8 cellular contexts compared by ENCODE assay signal in the genomic region with DNA sequence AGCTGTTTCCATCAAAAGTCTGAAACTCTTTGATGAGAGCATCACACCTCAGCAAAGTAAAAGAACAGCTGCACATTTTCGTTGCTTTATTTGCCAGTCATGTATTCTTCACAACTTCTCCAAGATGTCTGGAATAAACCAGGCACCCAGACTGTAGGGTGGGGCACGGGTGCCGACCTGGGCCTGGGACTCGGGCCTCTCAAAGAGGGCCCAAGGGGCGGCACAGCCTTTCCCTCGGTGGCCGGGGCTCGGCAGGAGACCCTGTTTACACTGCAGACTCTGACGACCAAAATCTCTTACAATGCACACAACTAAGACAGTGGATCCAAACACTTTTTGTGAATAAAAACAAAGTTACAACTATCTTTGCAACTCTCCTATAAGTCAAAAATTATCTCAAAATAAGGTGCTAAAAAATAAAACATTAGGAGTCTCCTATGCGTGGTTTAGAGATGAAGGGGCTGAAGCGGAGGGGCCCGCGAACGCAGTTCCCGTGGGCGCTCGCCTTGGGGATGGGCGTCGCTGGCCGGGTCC. TPM values are rescaled to one million over a fixed set of nuclear protein-coding genes. Genes with fewer than 3 reads are reported as not detected.
DNase-seq lines count a peak whose midpoint lies in the region; ATAC-seq and TF ChIP-seq lines count a peak whose summit lies in the region.

No MANE protein-coding gene starts in this region.

- CTCF ChIA-PET in MCF 10A (lab: Yijun Ruan, JAX), result interaction anchor here (0.7 to 0.9 kb wide), 2 partner anchors 36 to 98 kb away, joined by 3 read pairs; a partner anchor contains a TSS

- H3K9me3 Mint-ChIP-seq in MCF 10A (ENCODE audit: unreplicated experiment), result no peaks in the 10 kb centered on the region

- H3K27me3 ChIP-seq in HUES48 (ENCODE audit: control insufficient read depth, insufficient read depth, low read length), result peaks cover 4% of the 10 kb centered on the region; the same call in 1 of the 2 replicates
- H3K27me3 ChIP-seq in lower lobe of right lung (ENCODE audit: low read depth), result no peaks in the 10 kb centered on the region
- no peaks in the 10 kb centered on the region for H3K27me3 ChIP-seq in upper lobe of right lung

- BruUV-seq in MCF 10A (replicated peaks; lab: Mats Ljungman, UMichigan), result no TSS peak

- DNase-seq in MCF 10A (ENCODE audit: unreplicated experiment) (peak; percentile 21), lower lobe of right lung (no peak), upper lobe of right lung (no peak), cerebellum (ENCODE audit: low spot score) (no peak), occipital lobe (lab: John Stamatoyannopoulos, UW) (no peak)

- peaks cover 49% of the 10 kb centered on the region for H3K4me1 Mint-ChIP-seq in MCF 10A (ENCODE audit: insufficient read depth, unreplicated experiment)

- peaks cover 15% of the 10 kb centered on the region for H3K36me3 Mint-ChIP-seq in MCF 10A (ENCODE audit: insufficient read depth, unreplicated experiment)

- H3K4me1 ChIP-seq in HUES48 (ENCODE audit: control insufficient read depth, insufficient read depth, low read length) (peaks cover 13% of the 10 kb centered on the region; the same call in 1 of the 2 replicates), lower lobe of right lung (peaks cover 37% of the 10 kb centered on the region), upper lobe of right lung (peaks cover 27% of the 10 kb centered on the region)

- peak overlapping the region; percentile 63 for H3K9ac ChIP-seq in HUES48 (ENCODE audit: low read depth, low read length)

- ATAC-seq in lower lobe of right lung, result peak in 1 of 2 donors; percentile 17
- ATAC-seq in upper lobe of right lung, result no peak
- ATAC-seq in HG02885 (IDR thresholded peaks at IDR 0.05; ENCODE audit: poor library complexity, unreplicated experiment), result no peak

- peaks cover 30% of the 10 kb centered on the region for H3K36me3 ChIP-seq in HUES48 (ENCODE audit: control insufficient read depth, insufficient read depth, low read length)
- H3K36me3 ChIP-seq in lower lobe of right lung, result peaks cover 13% of the 10 kb centered on the region
- peaks cover 4% of the 10 kb centered on the region for H3K36me3 ChIP-seq in upper lobe of right lung

- peak overlapping the region; percentile 87 for H3K4me3 Mint-ChIP-seq in MCF 10A (ENCODE audit: unreplicated experiment)

- POLR2A ChIA-PET in MCF 10A (lab: Yijun Ruan, JAX), result interaction anchor here (0.6 to 2.2 kb wide), 10 partner anchors 25 to 530 kb away, joined by 3 to 19 read pairs (median 4); partner anchors contain the start of genes DIP2A, MCM3AP, PRMT2 and YBEY

- H3K4me3 ChIP-seq in HUES48 (ENCODE audit: low read depth, low read length), result peak overlapping the region; percentile 92
- peak overlapping the region; percentile 88 for H3K4me3 ChIP-seq in lower lobe of right lung
- H3K4me3 ChIP-seq in upper lobe of right lung, result peak overlapping the region; percentile 93

- peak overlapping the region; percentile 67 for H3K27ac ChIP-seq in 22Rv1
- H3K27ac ChIP-seq in HUES48 (ENCODE audit: low read depth, low read length), result peak overlapping the region; percentile 82
- H3K27ac ChIP-seq in lower lobe of right lung, result peak overlapping the region; percentile 85
- H3K27ac ChIP-seq in upper lobe of right lung, result peak overlapping the region; percentile 83

- H3K27ac Mint-ChIP-seq in MCF 10A (ENCODE audit: low read depth, unreplicated experiment), result peak overlapping the region; percentile 98

- H3K27me3 Mint-ChIP-seq in MCF 10A (ENCODE audit: insufficient read depth, unreplicated experiment), result no peaks in the 10 kb centered on the region

- intact Hi-C loops in MCF 10A (cut with micrococcal nuclease), result no loop called here
- intact Hi-C loops in lower lobe of right lung (cut with DNase I), result no loop called here
- intact Hi-C loops in upper lobe of right lung (cut with DNase I), result no loop called here

- H3K9me3 ChIP-seq in HUES48 (ENCODE audit: control insufficient read depth, insufficient read depth, low read length) (peaks cover 24% of the 10 kb centered on the region), lower lobe of right lung (no peaks in the 10 kb centered on the region), upper lobe of right lung (no peaks in the 10 kb centered on the region)

- TF ChIP-seq CTCF in 22Rv1 (IDR thresholded peaks at IDR 0.05) (no peak), MCF 10A (IDR thresholded peaks at IDR 0.05; ENCODE audit: unreplicated experiment) (no peak), lower lobe of right lung (IDR thresholded peaks at IDR 0.05) (no peak), upper lobe of right lung (IDR thresholded peaks at IDR 0.05) (no peak)

RNA-seq across cellular contexts. Expression of gene LSS, which starts 0.7 kb away (rescaled TPM):
- total RNA-seq in MCF 10A (2022), result 45.5 and 47.5 TPM in 2 replicates
- total RNA-seq in lower lobe of right lung, result 91.0 TPM
- 108 TPM for total RNA-seq in upper lobe of right lung
- 64.2 TPM for total RNA-seq in cerebellum
- total RNA-seq in occipital lobe, result 52.7 TPM

RNA-seq across cellular contexts. Expression of gene SPATC1L, which starts 43.6 kb away (rescaled TPM):
- total RNA-seq in MCF 10A (2022) (10.5 and 11.3 TPM in 2 replicates), lower lobe of right lung (8.6 TPM), upper lobe of right lung (4.7 TPM), cerebellum (6.0 TPM), occipital lobe (2.8 TPM)

RNA-seq across cellular contexts. Expression of gene MCM3AP, which starts 57.5 kb away (rescaled TPM):
- 118 and 128 TPM in 2 replicates for total RNA-seq in MCF 10A (2022)
- 96.2 TPM for total RNA-seq in lower lobe of right lung
- 92.2 TPM for total RNA-seq in upper lobe of right lung
- 77.6 TPM for total RNA-seq in cerebellum
- total RNA-seq in occipital lobe, result 82.7 TPM

RNA-seq across cellular contexts. Expression of gene YBEY, which starts 58.3 kb away (rescaled TPM):
- 26.7 and 29.9 TPM in 2 replicates for total RNA-seq in MCF 10A (2022)
- 20.4 TPM for total RNA-seq in lower lobe of right lung
- 14.0 TPM for total RNA-seq in upper lobe of right lung
- total RNA-seq in cerebellum, result 13.4 TPM
- 11.7 TPM for total RNA-seq in occipital lobe
